9 cellular contexts compared by ENCODE assay signal in the genomic region with DNA sequence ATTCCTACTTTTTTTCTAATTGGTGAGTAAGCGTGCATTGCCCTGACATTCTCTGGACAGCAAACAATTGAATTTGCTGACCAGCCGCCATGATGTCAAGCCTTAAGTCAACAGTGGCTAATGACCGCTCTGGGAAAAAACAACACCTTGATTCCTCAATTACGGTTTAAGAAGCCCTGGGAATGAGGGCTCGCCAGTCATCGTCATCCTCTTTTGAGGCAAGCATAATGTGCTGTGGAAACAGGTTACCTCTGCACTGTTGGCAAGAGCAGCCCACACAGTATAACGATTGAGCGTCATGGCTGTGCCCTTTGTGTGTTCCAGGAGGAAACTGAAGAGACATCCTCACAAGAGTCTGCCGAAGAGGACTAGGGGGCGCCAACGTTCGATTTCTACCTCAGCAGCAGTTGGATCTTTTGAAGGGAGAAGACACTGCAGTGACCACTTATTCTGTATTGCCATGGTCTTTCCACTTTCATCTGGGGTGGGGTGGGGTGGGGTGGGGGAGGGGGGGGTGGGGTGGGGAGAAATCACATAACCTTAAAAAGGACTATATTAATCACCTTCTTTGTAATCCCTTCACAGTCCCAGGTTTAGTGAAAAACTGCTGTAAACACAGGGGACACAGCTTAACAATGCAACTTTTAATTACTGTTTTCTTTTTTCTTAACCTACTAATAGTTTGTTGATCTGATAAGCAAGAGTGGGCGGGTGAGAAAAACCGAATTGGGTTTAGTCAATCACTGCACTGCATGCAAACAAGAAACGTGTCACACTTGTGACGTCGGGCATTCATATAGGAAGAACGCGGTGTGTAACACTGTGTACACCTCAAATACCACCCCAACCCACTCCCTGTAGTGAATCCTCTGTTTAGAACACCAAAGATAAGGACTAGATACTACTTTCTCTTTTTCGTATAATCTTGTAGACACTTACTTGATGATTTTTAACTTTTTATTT.
DNase-seq lines count a peak whose midpoint lies in the region; ATAC-seq and TF ChIP-seq lines count a peak whose summit lies in the region.
"Had no signal": no experiment of that assay in that cellular context is flagged by ENCODE, and none has a peak within 500 bp of the region (broad histone marks: within the 10 kb centered on the region; RNA-seq: fewer than 3 reads in every experiment).

No MANE protein-coding gene starts in this region.

- H3K27ac ChIP-seq in right atrium auricular region: no peak overlapping the region

- H3K27me3 Mint-ChIP-seq in stimulated activated naive CD8-positive, alpha-beta T cell treated with anti-CD3 and anti-CD28 coated beads, Interleukin-15, amount 100 ng/mL, for 72 hours: peaks cover 59% of the 10 kb centered on the region

- no peaks in the 10 kb centered on the region for H3K9me3 ChIP-seq in right atrium auricular region

- H3K36me3 ChIP-seq in right atrium auricular region: no peaks in the 10 kb centered on the region

- intact Hi-C loops in Right ventricle myocardium inferior (cut with DNase I): no loop called here

- DNase-seq in Right ventricle myocardium inferior (ENCODE audit: missing footprints): peak; percentile 63
- no peak for DNase-seq in right atrium auricular region (ENCODE audit: low spot score)
- DNase-seq in NCI-H748 treated with DMSO at 0.1 percent for 48 hours (lab: John Stamatoyannopoulos, UW): peak; percentile 43
- DNase-seq in epithelial cell of proximal tubule (ENCODE audit: low read depth): no peak
- peak; percentile 3 to 17 for DNase-seq in stimulated activated naive CD8-positive, alpha-beta T cell treated with anti-CD3 and anti-CD28 coated beads, Interleukin-15, amount 100 ng/mL, for 72 hours
- DNase-seq: activated CD4-positive, alpha-beta T cell treated with anti-CD3 and anti-CD28 coated beads, Interleukin-2, amount 50 U/mL, for 4 hours had no signal

- ATAC-seq in Right ventricle myocardium inferior: no peak
- no peak for ATAC-seq in stimulated activated naive CD8-positive, alpha-beta T cell treated with anti-CD3 and anti-CD28 coated beads, Interleukin-15, amount 100 ng/mL, for 72 hours
- ATAC-seq in GM18858 (IDR thresholded peaks at IDR 0.05; ENCODE audit: unreplicated experiment): no peak
- ATAC-seq in HG03045 (IDR thresholded peaks at IDR 0.05; ENCODE audit: unreplicated experiment): no peak
- ATAC-seq in HG03196 (IDR thresholded peaks at IDR 0.05; ENCODE audit: unreplicated experiment): no peak

- H3K27ac Mint-ChIP-seq in stimulated activated naive CD8-positive, alpha-beta T cell treated with anti-CD3 and anti-CD28 coated beads, Interleukin-15, amount 100 ng/mL, for 72 hours: no peak overlapping the region

- no peaks in the 10 kb centered on the region for H3K4me1 ChIP-seq in right atrium auricular region

- H3K4me3 Mint-ChIP-seq in stimulated activated naive CD8-positive, alpha-beta T cell treated with anti-CD3 and anti-CD28 coated beads, Interleukin-15, amount 100 ng/mL, for 72 hours: no peak overlapping the region

- no peaks in the 10 kb centered on the region for H3K9me3 Mint-ChIP-seq in stimulated activated naive CD8-positive, alpha-beta T cell treated with anti-CD3 and anti-CD28 coated beads, Interleukin-15, amount 100 ng/mL, for 72 hours

- H3K4me3 ChIP-seq in right atrium auricular region: no peak overlapping the region
- no peak overlapping the region for H3K4me3 ChIP-seq in epithelial cell of proximal tubule (ENCODE audit: low read depth, low read length)

- TF ChIP-seq CTCF in right atrium auricular region (IDR thresholded peaks at IDR 0.05): no peak
- peak; percentile 49 for TF ChIP-seq CTCF in epithelial cell of proximal tubule (conservative IDR thresholded peaks at IDR 0.05; ENCODE audit: low read depth, low read length)

- H3K27me3 ChIP-seq in right atrium auricular region: no peaks in the 10 kb centered on the region

- H3K4me1 Mint-ChIP-seq in stimulated activated naive CD8-positive, alpha-beta T cell treated with anti-CD3 and anti-CD28 coated beads, Interleukin-15, amount 100 ng/mL, for 72 hours: no peaks in the 10 kb centered on the region

Comparison
In these comparisons a context has a peak if more than half of its experiments do, and no peak if none do; other contexts are left out.
1. DNase-seq: peak in Right ventricle myocardium inferior (single experiment), NCI-H748 treated with DMSO at 0.1 percent for 48 hours (single experiment) and stimulated activated naive CD8-positive, alpha-beta T cell treated with anti-CD3 and anti-CD28 coated beads, Interleukin-15, amount 100 ng/mL, for 72 hours (2 of 2); none in right atrium auricular region (single experiment) and epithelial cell of proximal tubule (single experiment).